In genomic region chr9:116687074-116687761, GRCh38 we compare ENCODE assay signal across 8 cellular contexts.
DNase-seq lines count a peak whose midpoint lies in the region; ATAC-seq and TF ChIP-seq lines count a peak whose summit lies in the region.

TRIM32 (plus strand) TSS chr9:116687305; CDS start chr9:116697743, 10,438 bp downstream.

- DNase-seq in AG04449 (ENCODE audit: low read depth, low spot score) (no peak), NCI-H226 (peak; percentile 72), islet precursor cell (peak; percentile 97)
- peak; percentile 87 to 93 for DNase-seq in central memory CD8-positive, alpha-beta T cell (ENCODE audit: low spot score in 2 of 2)
- peak; percentile 85 to 96 (median 91) for DNase-seq in stimulated activated CD4-positive, alpha-beta T cell treated with anti-CD3 and anti-CD28 coated beads, Interleukin-12 subunit alpha, Interleukin-12 subunit beta, amount 100 ng/mL, for 48 hours (ENCODE audit: low read depth in 2 of 3, low spot score in 1 of 3)

- H3K9me3 Mint-ChIP-seq in central memory CD8-positive, alpha-beta T cell, result no peaks in the 10 kb centered on the region

- H3K4me3 Mint-ChIP-seq in central memory CD8-positive, alpha-beta T cell, result peak within 1 kb of the TSS; percentile 77

- CTCF ChIA-PET in AG04449 (lab: Yijun Ruan, JAX), result interaction anchor here (1.1 to 1.4 kb wide), 2 partner anchors 9 to 1094 kb away, joined by 4 to 5 read pairs; no protein-coding TSS in a partner anchor

- no peak for TF ChIP-seq CTCF in AG04449 (IDR thresholded peaks at IDR 0.05; ENCODE audit: insufficient read depth, low read length, missing control alignments)

- peak within 1 kb of the TSS; percentile 69 for H3K27ac Mint-ChIP-seq in central memory CD8-positive, alpha-beta T cell (ENCODE audit: low read depth)

- H3K27me3 Mint-ChIP-seq in central memory CD8-positive, alpha-beta T cell, result no peaks in the 10 kb centered on the region

- peak; percentile 98 for ATAC-seq in GM18873 (IDR thresholded peaks at IDR 0.05; ENCODE audit: low FRiP score, unreplicated experiment)
- ATAC-seq in HG03108 (IDR thresholded peaks at IDR 0.05; ENCODE audit: unreplicated experiment), result peak; percentile 99
- ATAC-seq in activated CD4-positive, CD25-positive, alpha-beta regulatory T cell treated with anti-CD3 and anti-CD28 coated beads, Interleukin-2, amount 50 U/mL, for 24 hours, result peak; percentile 96 to 97
- peak; percentile 96 for ATAC-seq in central memory CD8-positive, alpha-beta T cell (replicated peaks; ENCODE audit: extremely low read depth, poor library complexity, severe bottlenecking)

- peaks cover 55% of the 10 kb centered on the region for H3K4me1 Mint-ChIP-seq in central memory CD8-positive, alpha-beta T cell

- peaks cover 7% of the 10 kb centered on the region for H3K36me3 Mint-ChIP-seq in central memory CD8-positive, alpha-beta T cell (ENCODE audit: insufficient read depth)

- POLR2A ChIA-PET in AG04449 (lab: Yijun Ruan, JAX), result interaction anchor here (1.0 to 1.9 kb wide), 3 partner anchors 8 to 16 kb away, joined by 3 to 14 read pairs (median 7); no protein-coding TSS in a partner anchor

- H3K4me3 ChIP-seq in AG04449 (ENCODE audit: low read depth, low read length), result peak within 1 kb of the TSS; percentile 64
